ENCODE assay signal across 1 cellular context in genomic region chr1:109959974-109960744, GRCh38.
TF ChIP-seq lines count a peak whose summit lies in the region.

No MANE protein-coding gene starts in this region.

TF ChIP-seq in HepG2, 621 proteins besides CTCF, POLR2A, EP300 and RAD21 (continued from another document and continues in another):
- peak in 1 of 2 experiments; percentile 37; a peak in 1 of 4 replicates for TF ChIP-seq HMGXB4 (CRISPR knock-in tag; IDR thresholded peaks at IDR 0.05; ENCODE audit: borderline replicate concordance in 1 of 2, low read depth in 1 of 2)
- peak; percentile 74 for TF ChIP-seq PATZ1 (CRISPR knock-in tag; IDR thresholded peaks at IDR 0.05)
- peak; percentile 43; the same call in 1 of the 2 replicates for TF ChIP-seq ZNF281 (CRISPR knock-in tag; IDR thresholded peaks at IDR 0.05; ENCODE audit: borderline replicate concordance)
- TF ChIP-seq PITX1 (CRISPR knock-in tag; IDR thresholded peaks at IDR 0.05) = peak; percentile 55; the same call in 1 of the 2 replicates
- TF ChIP-seq ZSCAN12 (CRISPR knock-in tag; IDR thresholded peaks at IDR 0.05) = no peak
- peak; percentile 55 for TF ChIP-seq HDAC1 (CRISPR knock-in tag; IDR thresholded peaks at IDR 0.05)
- no peak for TF ChIP-seq TSC22D2 (CRISPR knock-in tag; IDR thresholded peaks at IDR 0.05; ENCODE audit: borderline replicate concordance)
- TF ChIP-seq FOXA3 (CRISPR knock-in tag; IDR thresholded peaks at IDR 0.05) = peak; percentile 98
- TF ChIP-seq FOXJ3 (CRISPR knock-in tag; IDR thresholded peaks at IDR 0.05; ENCODE audit: borderline replicate concordance) = peak; percentile 11; the same call in 1 of the 2 replicates
- peak; percentile 71; the same call in 1 of the 2 replicates for TF ChIP-seq ZNF747 (CRISPR knock-in tag; IDR thresholded peaks at IDR 0.05; ENCODE audit: borderline replicate concordance)
- TF ChIP-seq ZNF589 (CRISPR knock-in tag; conservative IDR thresholded peaks at IDR 0.05) = no peak; the same call in 1 of the 2 replicates
- TF ChIP-seq MLX (CRISPR knock-in tag; IDR thresholded peaks at IDR 0.05) = peak; percentile 46; the same call in 1 of the 2 replicates
- no peak for TF ChIP-seq THAP11 (CRISPR knock-in tag; IDR thresholded peaks at IDR 0.05)
- TF ChIP-seq SOX13 (IDR thresholded peaks at IDR 0.05) = peak; percentile 74; the same call in 1 of the 2 replicates
- TF ChIP-seq SOX13 (CRISPR knock-in tag; conservative IDR thresholded peaks at IDR 0.05 in 1 of 2, IDR thresholded peaks at IDR 0.05 in 1 of 2) = peak in 1 of 2 experiments; percentile 90; a peak in 2 of 4 replicates
- TF ChIP-seq POLR2AphosphoS2 (IDR thresholded peaks at IDR 0.05; ENCODE audit: low read depth, low read length) = no peak
- TF ChIP-seq HDAC2 (CRISPR knock-in tag; IDR thresholded peaks at IDR 0.05) = peak; percentile 79
- TF ChIP-seq AFF4 (CRISPR knock-in tag; IDR thresholded peaks at IDR 0.05) = no peak
- no peak for TF ChIP-seq NFAT5 (CRISPR knock-in tag; IDR thresholded peaks at IDR 0.05)
- 0 out of 2 replicates have a peak, but pooled peaks have one; percentile 14 for TF ChIP-seq ZSCAN5A (CRISPR knock-in tag; IDR thresholded peaks at IDR 0.05; ENCODE audit: borderline replicate concordance)
- TF ChIP-seq ZSCAN9 (CRISPR knock-in tag; IDR thresholded peaks at IDR 0.05; ENCODE audit: borderline replicate concordance) = peak; percentile 58; the same call in 1 of the 2 replicates
- 0 out of 2 replicates have a peak, but pooled peaks have one; percentile 62 for TF ChIP-seq TFAP4 (IDR thresholded peaks at IDR 0.05; ENCODE audit: borderline replicate concordance, low read depth)
- peak in 1 of 2 experiments; percentile 87; a peak in 2 of 4 replicates for TF ChIP-seq ATF4 (CRISPR knock-in tag; IDR thresholded peaks at IDR 0.05)
- no peak for TF ChIP-seq ZNF616 (CRISPR knock-in tag; IDR thresholded peaks at IDR 0.05; ENCODE audit: low read depth)
- no peak for TF ChIP-seq ZNF780A (CRISPR knock-in tag; IDR thresholded peaks at IDR 0.05)
- peak; percentile 7; the same call in 1 of the 2 replicates for TF ChIP-seq ONECUT2 (CRISPR knock-in tag; IDR thresholded peaks at IDR 0.05)
- peak; percentile 64; the same call in 1 of the 2 replicates for TF ChIP-seq NCOR1 (IDR thresholded peaks at IDR 0.05; ENCODE audit: borderline replicate concordance, low read length)
- TF ChIP-seq DMAP1 (CRISPR knock-in tag; IDR thresholded peaks at IDR 0.05) = 0 out of 2 replicates have a peak, but pooled peaks have one; percentile 42
- TF ChIP-seq MAFF (IDR thresholded peaks at IDR 0.05; ENCODE audit: low read depth, low read length) = no peak
- 0 out of 2 replicates have a peak, but pooled peaks have one; percentile 53 for TF ChIP-seq DNMT3B (CRISPR knock-in tag; conservative IDR thresholded peaks at IDR 0.05)
